8 cellular contexts compared by ENCODE assay signal in genomic region chr2:85578243-85579180, GRCh38. TPM values are rescaled to one million over a fixed set of nuclear protein-coding genes. Genes with fewer than 3 reads are reported as not detected.
DNase-seq lines count a peak whose midpoint lies in the region; ATAC-seq, FAIRE-seq and TF ChIP-seq lines count a peak whose summit lies in the region.

No MANE protein-coding gene starts in this region.

- POLR2A ChIA-PET in MCF 10A (lab: Yijun Ruan, JAX), result interaction anchor here (0.6 to 5.4 kb wide), 30 partner anchors 9 to 252 kb away, joined by 3 to 113 read pairs (median 7); partner anchors contain the start of genes C2orf68, GGCX, MAT2A and RNF181

- CTCF ChIA-PET in MCF 10A (lab: Yijun Ruan, JAX), result interaction anchor here (0.6 to 1.3 kb wide), 6 partner anchors 12 to 157 kb away, joined by 3 to 6 read pairs (median 4); no protein-coding TSS in a partner anchor

- TF ChIP-seq CTCF in MCF 10A (IDR thresholded peaks at IDR 0.05; ENCODE audit: unreplicated experiment) (no peak), right lobe of liver (IDR thresholded peaks at IDR 0.05) (no peak), testis (IDR thresholded peaks at IDR 0.05) (no peak)

- no peaks in the 10 kb centered on the region for H3K9me3 ChIP-seq in BLaER1
- no peaks in the 10 kb centered on the region for H3K9me3 ChIP-seq in right lobe of liver
- no peaks in the 10 kb centered on the region for H3K9me3 ChIP-seq in testis

- peak overlapping the region; percentile 95 for H3K27ac ChIP-seq in BLaER1
- H3K27ac ChIP-seq in right lobe of liver, result peak overlapping the region; percentile 65 to 79 (median 73)
- H3K27ac ChIP-seq in testis, result peak overlapping the region; percentile 19 to 59

- no peaks in the 10 kb centered on the region for H3K27me3 Mint-ChIP-seq in MCF 10A (ENCODE audit: insufficient read depth, unreplicated experiment)

- H3K4me3 ChIP-seq in BLaER1 (peak overlapping the region; percentile 53), right lobe of liver (peak overlapping the region; percentile 56 to 63 (median 59)), testis (no peak overlapping the region)

- no peaks in the 10 kb centered on the region for H4K20me1 ChIP-seq in BLaER1

- H3K4me3 Mint-ChIP-seq in MCF 10A (ENCODE audit: unreplicated experiment), result peak overlapping the region; percentile 79

- BruUV-seq in MCF 10A (replicated peaks; lab: Mats Ljungman, UMichigan), result no TSS peak

- peak overlapping the region; percentile 79 for H3K9ac ChIP-seq in BLaER1

- peak overlapping the region; percentile 94 for H3K27ac Mint-ChIP-seq in MCF 10A (ENCODE audit: low read depth, unreplicated experiment)

- peaks cover 36% of the 10 kb centered on the region for H3K36me3 Mint-ChIP-seq in MCF 10A (ENCODE audit: insufficient read depth, unreplicated experiment)

- no peaks in the 10 kb centered on the region; the same call in 1 of the 2 replicates for H3K36me3 ChIP-seq in BLaER1
- H3K36me3 ChIP-seq in right lobe of liver, result no peaks in the 10 kb centered on the region
- H3K36me3 ChIP-seq in testis (ENCODE audit: low read depth, missing control alignments), result no peaks in the 10 kb centered on the region

- intact Hi-C loops in MCF 10A (cut with micrococcal nuclease), result no loop called here
- intact Hi-C loops in right lobe of liver (cut with DNase I), result no loop called here
- intact Hi-C loops in testis (cut with DNase I; ENCODE audit: low total_unique reads), result no loop called here

- H3K9me3 Mint-ChIP-seq in MCF 10A (ENCODE audit: unreplicated experiment), result no peaks in the 10 kb centered on the region

- WGBS in right lobe of liver (ENCODE audit: insufficient coverage, low coverage, low lambda C conversion rate, missing lambda C conversion rate), result 18% methylated on average over 19 of the region's 19 CpGs
- WGBS in testis, 2 donors, result 55 to 62% methylated on average over 19 of the region's 19 CpGs

- peaks cover 11% of the 10 kb centered on the region for H3K4me1 Mint-ChIP-seq in MCF 10A (ENCODE audit: insufficient read depth, unreplicated experiment)

- DNase-seq in MV-4-11 (lab: John Stamatoyannopoulos, UW) (peak; percentile 93), MCF 10A (ENCODE audit: unreplicated experiment) (peak; percentile 25), right lobe of liver (peak in 2 of 3 donors; percentile 57 to 71), testis (peak; percentile 41), COLO829 (ENCODE audit: low spot score) (no peak), H54 (ENCODE audit: insufficient read length, low spot score) (no peak)

- no peak for FAIRE-seq in H54 (lab: Jason Lieb, UNC)

- ATAC-seq in GM19455 (IDR thresholded peaks at IDR 0.05; ENCODE audit: unreplicated experiment), result peak; percentile 29
- ATAC-seq in right lobe of liver, result peak; percentile 57 to 65 (median 59)

- TF ChIP-seq POLR2A in right lobe of liver (IDR thresholded peaks at IDR 0.05) (no peak), testis (IDR thresholded peaks at IDR 0.05) (no peak), H54 (IDR thresholded peaks at IDR 0.05; ENCODE audit: low read depth, low read length) (no peak)

- H3K4me1 ChIP-seq in BLaER1 (peaks cover 77% of the 10 kb centered on the region), right lobe of liver (peaks cover 0 to 15% (median under 1%) of the 10 kb centered on the region in 4 donors), testis (peaks cover 26% of the 10 kb centered on the region)

- H3K27me3 ChIP-seq in BLaER1, result no peaks in the 10 kb centered on the region
- no peaks in the 10 kb centered on the region for H3K27me3 ChIP-seq in right lobe of liver
- H3K27me3 ChIP-seq in testis, result no peaks in the 10 kb centered on the region

- peak overlapping the region; percentile 92 for H3K4me2 ChIP-seq in BLaER1

RNA-seq across cellular contexts. Expression of gene VAMP8, which starts 1.1 kb away (rescaled TPM):
- total RNA-seq in MCF 10A (2022) (49.9 and 56.0 TPM in 2 replicates), right lobe of liver (100 to 1,000 TPM in 1 of 6 experiments, 10 to 100 TPM in 5; 59.5 to 107 (median 74.5) TPM), testis (10 to 100 TPM; 10.8 to 13.9 TPM)
- 59.0 TPM for polyA plus RNA-seq in testis (ENCODE audit: insufficient read depth, low read depth, low replicate concordance)

RNA-seq across cellular contexts. Expression of gene VAMP5, which starts 5.7 kb away (rescaled TPM):
- 1.6 and 3.0 TPM in 2 replicates for total RNA-seq in MCF 10A (2022)
- total RNA-seq in right lobe of liver, result 10 to 100 TPM; 27.2 to 50.1 (median 34.7) TPM
- total RNA-seq in testis, result 10 to 100 TPM in 1 of 2 donors, 1 to 10 TPM in 1; 4.9 to 17.5 TPM
- 36.8 TPM for polyA plus RNA-seq in testis (ENCODE audit: insufficient read depth, low read depth, low replicate concordance)

RNA-seq across cellular contexts. Expression of gene RNF181, which starts 17.0 kb away (rescaled TPM):
- total RNA-seq in MCF 10A (2022), result 125 and 215 TPM in 2 replicates
- total RNA-seq in right lobe of liver, result 100 to 1,000 TPM in 2 of 6 experiments, 10 to 100 TPM in 4; 54.5 to 123 (median 66.6) TPM
- total RNA-seq in testis, result 100 to 1,000 TPM; 119 to 137 TPM
- polyA plus RNA-seq in testis (ENCODE audit: insufficient read depth, low read depth, low replicate concordance), result 189 TPM

RNA-seq across cellular contexts. Expression of gene GGCX, which starts 17.2 kb away (rescaled TPM):
- total RNA-seq in MCF 10A (2022), result 49.1 and 52.2 TPM in 2 replicates
- 100 to 1,000 TPM in 4 of 6 experiments, 10 to 100 TPM in 2; 89.6 to 238 (median 183) TPM for total RNA-seq in right lobe of liver
- 10 to 100 TPM; 26.8 to 31.8 TPM for total RNA-seq in testis
- 21.1 TPM for polyA plus RNA-seq in testis (ENCODE audit: insufficient read depth, low read depth, low replicate concordance)

RNA-seq across cellular contexts. Expression of gene TMEM150A, which starts 24.0 kb away (rescaled TPM):
- total RNA-seq in MCF 10A (2022) (12.5 and 14.5 TPM in 2 replicates), right lobe of liver (10 to 100 TPM; 20.0 to 26.7 (median 21.9) TPM), testis (10 to 100 TPM; 33.1 to 44.0 TPM)
- polyA plus RNA-seq in testis (ENCODE audit: insufficient read depth, low read depth, low replicate concordance), result 39.3 TPM

Comparison
In these comparisons a context has a peak if more than half of its experiments do, and no peak if none do; other contexts are left out.
1. H3K27ac ChIP-seq: peak in every context shown above with its lines; median percentile 95 in BLaER1; 73 in right lobe of liver; 39 in testis.
2. H3K4me3 ChIP-seq: peak in BLaER1 (single experiment) and right lobe of liver (3 of 3); none in testis (0 of 2).
3. DNase-seq: peak in MV-4-11 (single experiment), MCF 10A (single experiment), right lobe of liver (2 of 3) and testis (single experiment); none in COLO829 (single experiment) and H54 (single experiment).